1 cellular context compared by ENCODE assay signal in the genomic region with DNA sequence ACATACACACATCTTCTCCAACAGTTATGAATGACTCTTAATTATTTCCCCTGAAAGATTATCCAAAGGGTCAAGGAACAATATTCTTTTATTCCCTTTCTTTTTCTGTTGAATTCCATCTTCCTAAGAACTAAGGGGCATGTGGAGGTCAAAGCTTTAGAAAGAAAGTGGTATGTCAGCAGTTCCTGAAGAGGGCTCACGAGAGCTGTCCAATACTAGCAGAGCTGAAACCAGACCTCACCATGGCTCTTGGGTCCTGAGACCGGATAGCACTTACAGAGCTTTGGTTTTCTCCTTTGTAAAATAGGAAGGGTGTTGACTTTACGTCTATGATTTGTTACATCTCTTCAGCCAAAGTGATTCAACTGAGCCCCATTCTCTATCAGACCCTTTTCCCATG.
TF ChIP-seq lines count a peak whose summit lies in the region.

No MANE protein-coding gene starts in this region.

TF ChIP-seq in SK-N-SH, 30 proteins besides CTCF, POLR2A, EP300 and RAD21 (continued from another document):
- TF ChIP-seq, protein P1, sequence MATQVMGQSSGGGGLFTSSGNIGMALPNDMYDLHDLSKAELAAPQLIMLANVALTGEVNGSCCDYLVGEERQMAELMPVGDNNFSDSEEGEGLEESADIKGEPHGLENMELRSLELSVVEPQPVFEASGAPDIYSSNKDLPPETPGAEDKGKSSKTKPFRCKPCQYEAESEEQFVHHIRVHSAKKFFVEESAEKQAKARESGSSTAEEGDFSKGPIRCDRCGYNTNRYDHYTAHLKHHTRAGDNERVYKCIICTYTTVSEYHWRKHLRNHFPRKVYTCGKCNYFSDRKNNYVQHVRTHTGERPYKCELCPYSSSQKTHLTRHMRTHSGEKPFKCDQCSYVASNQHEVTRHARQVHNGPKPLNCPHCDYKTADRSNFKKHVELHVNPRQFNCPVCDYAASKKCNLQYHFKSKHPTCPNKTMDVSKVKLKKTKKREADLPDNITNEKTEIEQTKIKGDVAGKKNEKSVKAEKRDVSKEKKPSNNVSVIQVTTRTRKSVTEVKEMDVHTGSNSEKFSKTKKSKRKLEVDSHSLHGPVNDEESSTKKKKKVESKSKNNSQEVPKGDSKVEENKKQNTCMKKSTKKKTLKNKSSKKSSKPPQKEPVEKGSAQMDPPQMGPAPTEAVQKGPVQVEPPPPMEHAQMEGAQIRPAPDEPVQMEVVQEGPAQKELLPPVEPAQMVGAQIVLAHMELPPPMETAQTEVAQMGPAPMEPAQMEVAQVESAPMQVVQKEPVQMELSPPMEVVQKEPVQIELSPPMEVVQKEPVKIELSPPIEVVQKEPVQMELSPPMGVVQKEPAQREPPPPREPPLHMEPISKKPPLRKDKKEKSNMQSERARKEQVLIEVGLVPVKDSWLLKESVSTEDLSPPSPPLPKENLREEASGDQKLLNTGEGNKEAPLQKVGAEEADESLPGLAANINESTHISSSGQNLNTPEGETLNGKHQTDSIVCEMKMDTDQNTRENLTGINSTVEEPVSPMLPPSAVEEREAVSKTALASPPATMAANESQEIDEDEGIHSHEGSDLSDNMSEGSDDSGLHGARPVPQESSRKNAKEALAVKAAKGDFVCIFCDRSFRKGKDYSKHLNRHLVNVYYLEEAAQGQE (IDR thresholded peaks at IDR 0.05; ENCODE audit: low read depth, low read length), result peak; percentile 70; the same call in 1 of the 2 replicates
